Comparison of ENCODE assay signal across 7 cellular contexts in genomic region chr4:110165382-110166285, GRCh38. TPM values are rescaled to one million over a fixed set of nuclear protein-coding genes. Genes with fewer than 3 reads are reported as not detected.
DNase-seq lines count a peak whose midpoint lies in the region; ATAC-seq, FAIRE-seq and TF ChIP-seq lines count a peak whose summit lies in the region.

No MANE protein-coding gene starts in this region.

- H3K27me3 ChIP-seq in astrocyte (ENCODE audit: insufficient read depth, low read length) (no peaks in the 10 kb centered on the region), neural cell (ENCODE audit: insufficient read depth, low read depth, low read length) (no peaks in the 10 kb centered on the region), vagina (no peaks in the 10 kb centered on the region)

- H3K4me2 ChIP-seq in astrocyte (ENCODE audit: low read length) = peak overlapping the region; percentile 69
- peak overlapping the region; percentile 23 for H3K4me2 ChIP-seq in neural cell (ENCODE audit: low read length)

- no peak for TF ChIP-seq RAD21 in neural cell (conservative IDR thresholded peaks at IDR 0.05)

- no peak for TF ChIP-seq POLR2A in vagina (IDR thresholded peaks at IDR 0.05)

- H3K9me2 ChIP-seq in neural cell (ENCODE audit: insufficient read depth, low read length) = no peaks in the 10 kb centered on the region

- H3K27me3 Mint-ChIP-seq in T-helper 17 cell (no peaks in the 10 kb centered on the region), astrocyte (ENCODE audit: low read depth, unreplicated experiment) (no peaks in the 10 kb centered on the region)

- H3K36me3 ChIP-seq in astrocyte (ENCODE audit: insufficient read depth, low read length) (no peaks in the 10 kb centered on the region), neural cell (ENCODE audit: insufficient read depth, low read length) (no peaks in the 10 kb centered on the region), vagina (no peaks in the 10 kb centered on the region)

- ATAC-seq in GM18868 (IDR thresholded peaks at IDR 0.05; ENCODE audit: unreplicated experiment) (peak; percentile 78), HG03521 (IDR thresholded peaks at IDR 0.05; ENCODE audit: unreplicated experiment) (peak; percentile 72), T-helper 17 cell (peak; percentile 99)

- DNase-seq in T-helper 17 cell (peak in 2 of 3 donors; percentile 10), astrocyte (ENCODE audit: low read depth) (peak; percentile 74), vagina (ENCODE audit: extremely low spot score in 2 of 2) (no peak), cerebellum (ENCODE audit: low spot score) (no peak)

- peaks cover 36% of the 10 kb centered on the region for H3K4me1 ChIP-seq in astrocyte (ENCODE audit: insufficient read depth, low read length)
- H3K4me1 ChIP-seq in vagina = peaks cover 12% of the 10 kb centered on the region

- intact Hi-C loops in vagina (cut with DNase I) = no loop called here

- no peak for TF ChIP-seq CTCF in astrocyte (IDR thresholded peaks at IDR 0.05; ENCODE audit: insufficient read depth, low read depth, low read length)
- no peak for TF ChIP-seq CTCF in neural cell (IDR thresholded peaks at IDR 0.05; ENCODE audit: poor library complexity, severe bottlenecking)
- no peak for TF ChIP-seq CTCF in vagina (IDR thresholded peaks at IDR 0.05)

- H3K36me3 Mint-ChIP-seq in T-helper 17 cell (ENCODE audit: low read depth) (no peaks in the 10 kb centered on the region), astrocyte (ENCODE audit: low read depth, unreplicated experiment) (peaks cover 2% of the 10 kb centered on the region)

- H3K4me3 Mint-ChIP-seq in T-helper 17 cell (peak overlapping the region; percentile 75), astrocyte (ENCODE audit: unreplicated experiment) (peak overlapping the region; percentile 58)

- peak overlapping the region; percentile 1 for H2AFZ ChIP-seq in astrocyte (ENCODE audit: low read depth, low read length)
- no peak overlapping the region for H2AFZ ChIP-seq in neural cell (ENCODE audit: low read depth, low read length)

- no peaks in the 10 kb centered on the region for H4K20me1 ChIP-seq in astrocyte (ENCODE audit: insufficient read depth, low read length)
- H4K20me1 ChIP-seq in neural cell (ENCODE audit: insufficient read depth) = no peaks in the 10 kb centered on the region

- H3K4me1 Mint-ChIP-seq in T-helper 17 cell (peaks cover 19% of the 10 kb centered on the region), astrocyte (ENCODE audit: low read depth, unreplicated experiment) (peaks cover 24% of the 10 kb centered on the region)

- no peaks in the 10 kb centered on the region for H3F3A ChIP-seq in neural cell (ENCODE audit: insufficient read depth, low read length, poor library complexity, severe bottlenecking)

- FAIRE-seq in astrocyte (lab: Jason Lieb, UNC) = peak; percentile 52

- TF ChIP-seq EP300 in neural cell (conservative IDR thresholded peaks at IDR 0.05; ENCODE audit: poor library complexity, severe bottlenecking) = no peak

- H3K9me3 ChIP-seq in T-helper 17 cell (ENCODE audit: control insufficient read depth, low read length, poor library complexity, severe bottlenecking) = no peaks in the 10 kb centered on the region
- no peaks in the 10 kb centered on the region for H3K9me3 ChIP-seq in astrocyte (ENCODE audit: insufficient read depth, low read depth, low read length)
- no peaks in the 10 kb centered on the region for H3K9me3 ChIP-seq in neural cell (ENCODE audit: low read length)
- no peaks in the 10 kb centered on the region for H3K9me3 ChIP-seq in vagina

- H3K27ac Mint-ChIP-seq in T-helper 17 cell (peak overlapping the region; percentile 77), astrocyte (ENCODE audit: unreplicated experiment) (peak overlapping the region; percentile 90)

- H3K27ac ChIP-seq in astrocyte (ENCODE audit: low read depth, low read length) = peak overlapping the region; percentile 88
- peak overlapping the region; percentile 51 for H3K27ac ChIP-seq in neural cell (ENCODE audit: low read length)
- no peak overlapping the region for H3K27ac ChIP-seq in vagina

- no peaks in the 10 kb centered on the region for H3K9me3 Mint-ChIP-seq in astrocyte (ENCODE audit: unreplicated experiment)

- H3K9ac ChIP-seq in astrocyte (ENCODE audit: low read length) (peak overlapping the region; percentile 67), neural cell (ENCODE audit: low read length) (no peak overlapping the region)

- H3K4me3 ChIP-seq in astrocyte (ENCODE audit: insufficient read depth, low read depth, low read length) = peak overlapping the region; percentile 13
- H3K4me3 ChIP-seq in neural cell (ENCODE audit: low read length) = peak overlapping the region; percentile 36
- no peak overlapping the region for H3K4me3 ChIP-seq in vagina

- H3K79me2 ChIP-seq in astrocyte (ENCODE audit: insufficient read depth, low read length) (peaks cover 8% of the 10 kb centered on the region), neural cell (replicated peaks; ENCODE audit: insufficient read depth, low read length) (peaks cover 7% of the 10 kb centered on the region)

TF ChIP-seq in neural cell, 6 proteins besides CTCF, POLR2A, EP300 and RAD21:
- TF ChIP-seq POLR2AphosphoS5 (IDR thresholded peaks at IDR 0.05) (no peak), MXI1 (conservative IDR thresholded peaks at IDR 0.05; ENCODE audit: poor library complexity, severe bottlenecking) (no peak)

RNA-seq across cellular contexts. Expression of gene ELOVL6, which starts 32.8 kb away (rescaled TPM):
- 1 to 10 TPM; 3.7 to 3.9 TPM for total RNA-seq in T-helper 17 cell
- total RNA-seq in astrocyte = 19.2 and 25.5 TPM in 2 replicates
- 17.5 and 21.3 TPM in 2 replicates for polyA plus RNA-seq in neural cell
- polyA minus RNA-seq in neural cell = 48.5 and 70.5 TPM in 2 replicates
- total RNA-seq in vagina = 9.1 TPM
- 35.3 TPM for total RNA-seq in cerebellum

Comparison
In these comparisons a context has a peak if more than half of its experiments do, and no peak if none do; other contexts are left out.
1. DNase-seq: peak in T-helper 17 cell (2 of 3) and astrocyte (single experiment); none in vagina (0 of 2) and cerebellum (single experiment).
2. H3K4me3 ChIP-seq: peak in astrocyte (single experiment) and neural cell (single experiment); none in vagina (0 of 2).
3. Peak in every context shown above with its lines, with median percentiles within 50 percentile points of each other: ATAC-seq.